ENCODE assay signal across 25 cellular contexts in the genomic region with DNA sequence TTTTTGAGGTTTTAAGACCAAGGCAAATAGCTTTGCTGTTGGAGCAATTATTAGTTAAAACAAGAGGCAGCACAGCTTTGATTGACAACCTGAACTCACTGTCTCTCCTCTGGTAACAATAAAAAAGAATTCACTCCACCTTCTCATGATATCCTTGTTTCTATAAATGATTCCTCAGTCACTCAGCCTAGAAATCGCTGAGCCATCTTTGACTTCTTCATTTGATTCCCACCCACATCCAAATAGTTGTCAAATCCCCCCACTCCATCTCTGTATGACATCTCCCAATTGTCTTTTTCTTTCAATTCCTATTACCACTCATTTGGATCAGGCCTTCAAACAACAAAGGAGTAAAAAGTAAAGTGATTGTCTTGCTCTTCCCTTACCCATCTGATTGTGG.
DNase-seq lines count a peak whose midpoint lies in the region; ATAC-seq, FAIRE-seq and TF ChIP-seq lines count a peak whose summit lies in the region.
"Had no signal": no experiment of that assay in that cellular context is flagged by ENCODE, and none has a peak within 500 bp of the region (broad histone marks: within the 10 kb centered on the region; RNA-seq: fewer than 3 reads in every experiment).

No MANE protein-coding gene starts in this region.

- CTCF ChIA-PET in GM12878 (lab: Yijun Ruan, JAX) = interaction anchor here (1.2 to 1.6 kb wide), 3 partner anchors 9 to 69 kb away, joined by 3 to 5 read pairs (median 4); no protein-coding TSS in a partner anchor

- WGBS in GM12878 (ENCODE audit: insufficient coverage, insufficient replicate concordance, low lambda C conversion rate, missing lambda C conversion rate) = 36% methylated on average over 1 of the region's 1 CpG
- 86% methylated on average over 1 of the region's 1 CpG for WGBS in prostate gland

- peaks cover 25% of the 10 kb centered on the region for H3K36me3 Mint-ChIP-seq in dendritic cell treated with granulocyte-macrophage colony-stimulating factor and Interleukin-4, amounts not matched to agents 40 ng/mL and 50 ng/mL, for 4 days (ENCODE audit: low read depth)
- H3K36me3 Mint-ChIP-seq: CD4-positive, alpha-beta memory T cell; CD4-positive, CD25-positive, alpha-beta regulatory T cell; CD8-positive, alpha-beta memory T cell had no signal

- H3K27ac ChIP-seq in GM12878 (ENCODE audit: control insufficient read depth, insufficient read depth) (no peak overlapping the region), neural cell (ENCODE audit: low read length) (peak overlapping the region; percentile 13), prostate gland (no peak overlapping the region)
- H3K27ac ChIP-seq: BLaER1 had no signal

- RAD21 ChIA-PET in GM12878 (lab: Charles Lee; ENCODE audit: unreplicated experiment) = no interaction called here

- TF ChIP-seq CTCF in GM12878 (IDR thresholded peaks at IDR 0.05 in 2 of 3, conservative IDR thresholded peaks at IDR 0.05 in 1 of 3; ENCODE audit: control insufficient read depth in 2 of 3, extremely low read depth in 1 of 3, insufficient read depth in 1 of 3, low read depth in 3 of 3, low read length in 3 of 3) (no peak), neural cell (IDR thresholded peaks at IDR 0.05; ENCODE audit: poor library complexity, severe bottlenecking) (no peak), prostate gland (IDR thresholded peaks at IDR 0.05) (no peak)

- DNase-seq in GM12878 (ENCODE audit: low read depth, low spot score) (no peak), prostate gland (ENCODE audit: low spot score) (no peak)
- no peak for DNase-seq in activated CD4-positive, alpha-beta T cell treated with anti-CD3 and anti-CD28 coated beads for 48 hours
- DNase-seq: 8988T; ACHN; BE2C; C1 segment of cervical spinal cord; CD4-positive, alpha-beta memory T cell; CD4-positive, CD25-positive, alpha-beta regulatory T cell; CD8-positive, alpha-beta memory T cell; COR-L47; DMS 273 treated with DMSO at 0.1 percent for 48 hours; DMS153; DMS53; DMS79; DND-41; EL; GDM1 had no signal

- peak overlapping the region; percentile 25 for H3K27ac Mint-ChIP-seq in dendritic cell treated with granulocyte-macrophage colony-stimulating factor and Interleukin-4, amounts not matched to agents 40 ng/mL and 50 ng/mL, for 4 days
- H3K27ac Mint-ChIP-seq: CD14-positive monocyte; CD4-positive, alpha-beta memory T cell; CD4-positive, CD25-positive, alpha-beta regulatory T cell; CD8-positive, alpha-beta memory T cell had no signal

- H4K20me1 ChIP-seq in GM12878 (ENCODE audit: control insufficient read depth, insufficient read depth) (no peaks in the 10 kb centered on the region), neural cell (ENCODE audit: insufficient read depth) (no peaks in the 10 kb centered on the region)
- H4K20me1 ChIP-seq: BLaER1 had no signal

- BruUV-seq in GM12878 (replicated peaks; lab: Mats Ljungman, UMichigan) = no TSS peak

- TF ChIP-seq EP300 in GM12878 (IDR thresholded peaks at IDR 0.05; ENCODE audit: borderline replicate concordance in 1 of 2, control insufficient read depth in 1 of 2, low read depth in 2 of 2, low read length in 2 of 2) (no peak), neural cell (conservative IDR thresholded peaks at IDR 0.05; ENCODE audit: poor library complexity, severe bottlenecking) (no peak)

- no peaks in the 10 kb centered on the region for H3K9me2 ChIP-seq in neural cell (ENCODE audit: insufficient read depth, low read length)

- no peaks in the 10 kb centered on the region for H3K27me3 ChIP-seq in GM12878 (replicated peaks in 1 of 2; ENCODE audit: control insufficient read depth in 2 of 2, insufficient read depth in 2 of 2, low read length in 1 of 2)
- H3K27me3 ChIP-seq in neural cell (ENCODE audit: insufficient read depth, low read depth, low read length) = no peaks in the 10 kb centered on the region
- no peaks in the 10 kb centered on the region for H3K27me3 ChIP-seq in prostate gland (replicated peaks; ENCODE audit: insufficient read depth)
- H3K27me3 ChIP-seq: BLaER1 had no signal

- no peak for FAIRE-seq in GM12878 (lab: Jason Lieb, UNC)
- FAIRE-seq: A204.1 had no signal

- H2AFZ ChIP-seq in GM12878 (ENCODE audit: control insufficient read depth, low read depth, low read length) (no peak overlapping the region), neural cell (ENCODE audit: low read depth, low read length) (no peak overlapping the region)

- H3K27me3 Mint-ChIP-seq in dendritic cell treated with granulocyte-macrophage colony-stimulating factor and Interleukin-4, amounts not matched to agents 40 ng/mL and 50 ng/mL, for 4 days = no peaks in the 10 kb centered on the region
- H3K27me3 Mint-ChIP-seq: CD4-positive, CD25-positive, alpha-beta regulatory T cell had no signal

- H3K9ac ChIP-seq in GM12878 (ENCODE audit: control insufficient read depth, insufficient read depth, low read length) (no peak overlapping the region), neural cell (ENCODE audit: low read length) (no peak overlapping the region)
- H3K9ac ChIP-seq: BLaER1 had no signal

- TF ChIP-seq RAD21 in GM12878 (IDR thresholded peaks at IDR 0.05; ENCODE audit: insufficient read depth, low read depth, low read length) = no peak
- no peak for TF ChIP-seq RAD21 in neural cell (conservative IDR thresholded peaks at IDR 0.05)

- no peak for TF ChIP-seq POLR2A in GM12878 (IDR thresholded peaks at IDR 0.05; ENCODE audit: low read depth, low read length)
- TF ChIP-seq POLR2A in prostate gland (IDR thresholded peaks at IDR 0.05) = no peak

- in situ Hi-C loops in GM12878 (cut with MboI) = no loop called here

- no peaks in the 10 kb centered on the region for H3K9me3 Mint-ChIP-seq in dendritic cell treated with granulocyte-macrophage colony-stimulating factor and Interleukin-4, amounts not matched to agents 40 ng/mL and 50 ng/mL, for 4 days

- H3K36me3 ChIP-seq in GM12878 (ENCODE audit: control insufficient read depth in 2 of 2, insufficient read depth in 2 of 2, low read length in 1 of 2) = peaks cover 0 to 3% of the 10 kb centered on the region in 2 experiments; a peak in 3 of 4 replicates
- no peaks in the 10 kb centered on the region for H3K36me3 ChIP-seq in neural cell (ENCODE audit: insufficient read depth, low read length)
- H3K36me3 ChIP-seq in prostate gland = no peaks in the 10 kb centered on the region
- H3K36me3 ChIP-seq: BE2C, BLaER1 had no signal

- peaks cover 37% of the 10 kb centered on the region for H3K4me1 Mint-ChIP-seq in dendritic cell treated with granulocyte-macrophage colony-stimulating factor and Interleukin-4, amounts not matched to agents 40 ng/mL and 50 ng/mL, for 4 days (ENCODE audit: low read depth)
- H3K4me1 Mint-ChIP-seq: CD4-positive, alpha-beta memory T cell had no signal

- POLR2A ChIA-PET in GM12878 (lab: Charles Lee) = interaction anchor here (0.6 kb wide), 1 partner anchor 62 kb away, joined by 4 read pairs; no protein-coding TSS in a partner anchor

- no peak for ATAC-seq in GM12878
- ATAC-seq in HG03045 (IDR thresholded peaks at IDR 0.05; ENCODE audit: unreplicated experiment) = no peak
- no peak for ATAC-seq in HG02678 (IDR thresholded peaks at IDR 0.05; ENCODE audit: unreplicated experiment)

- H3F3A ChIP-seq in neural cell (ENCODE audit: insufficient read depth, low read length, poor library complexity, severe bottlenecking) = no peaks in the 10 kb centered on the region

- SMC1A ChIA-PET in GM12878 (lab: Charles Lee; ENCODE audit: uncharacterized antibody, unreplicated experiment) = interaction anchor here (1.6 kb wide), 1 partner anchor 63 kb away, joined by 6 read pairs; no protein-coding TSS in a partner anchor

- H3K4me1 ChIP-seq in GM12878 (ENCODE audit: control insufficient read depth, insufficient read depth, low read length) (peaks cover 13% of the 10 kb centered on the region), prostate gland (replicated peaks) (no peaks in the 10 kb centered on the region)
- H3K4me1 ChIP-seq: BE2C, BLaER1 had no signal

- H3K4me3 ChIP-seq in GM12878 (no peak overlapping the region), neural cell (ENCODE audit: low read length) (no peak overlapping the region), prostate gland (no peak overlapping the region)
- H3K4me3 ChIP-seq: BLaER1 had no signal

- peaks cover 7% of the 10 kb centered on the region for H3K79me2 ChIP-seq in GM12878 (ENCODE audit: control insufficient read depth, insufficient read depth, low read length)
- no peaks in the 10 kb centered on the region for H3K79me2 ChIP-seq in neural cell (replicated peaks; ENCODE audit: insufficient read depth, low read length)

- no peak overlapping the region for H3K4me3 Mint-ChIP-seq in dendritic cell treated with granulocyte-macrophage colony-stimulating factor and Interleukin-4, amounts not matched to agents 40 ng/mL and 50 ng/mL, for 4 days
- H3K4me3 Mint-ChIP-seq: CD14-positive monocyte; CD4-positive, alpha-beta memory T cell; CD4-positive, CD25-positive, alpha-beta regulatory T cell; CD8-positive, alpha-beta memory T cell had no signal

- intact Hi-C loops in GM12878 (cut with micrococcal nuclease; ENCODE audit: unreplicated experiment) = no loop called here
- intact Hi-C loops in dendritic cell treated with granulocyte-macrophage colony-stimulating factor and Interleukin-4, amounts not matched to agents 40 ng/mL and 50 ng/mL, for 4 days (cut with micrococcal nuclease) = no loop called here
- intact Hi-C loops in prostate gland (cut with DNase I) = no loop called here

- H3K4me2 ChIP-seq in GM12878 (ENCODE audit: control insufficient read depth, insufficient read depth) (no peak overlapping the region), neural cell (ENCODE audit: low read length) (no peak overlapping the region)
- H3K4me2 ChIP-seq: BLaER1 had no signal

- H3K9me3 ChIP-seq in GM12878 (replicated peaks; ENCODE audit: control insufficient read depth, insufficient read depth, low read length) (no peaks in the 10 kb centered on the region), neural cell (ENCODE audit: low read length) (no peaks in the 10 kb centered on the region), prostate gland (no peaks in the 10 kb centered on the region)
- H3K9me3 ChIP-seq: BE2C, BLaER1 had no signal

TF ChIP-seq in GM12878, 131 proteins besides CTCF, POLR2A, EP300 and RAD21 (continues in another document):
- no peak for TF ChIP-seq ZNF384 (IDR thresholded peaks at IDR 0.05; ENCODE audit: borderline replicate concordance, low read depth, low read length)
- no peak for TF ChIP-seq RAD51 (IDR thresholded peaks at IDR 0.05)

TF ChIP-seq in neural cell, 6 proteins besides CTCF, POLR2A, EP300 and RAD21 (continues in another document):
- TF ChIP-seq MXI1 (conservative IDR thresholded peaks at IDR 0.05; ENCODE audit: poor library complexity, severe bottlenecking) = no peak
